In the genomic region with DNA sequence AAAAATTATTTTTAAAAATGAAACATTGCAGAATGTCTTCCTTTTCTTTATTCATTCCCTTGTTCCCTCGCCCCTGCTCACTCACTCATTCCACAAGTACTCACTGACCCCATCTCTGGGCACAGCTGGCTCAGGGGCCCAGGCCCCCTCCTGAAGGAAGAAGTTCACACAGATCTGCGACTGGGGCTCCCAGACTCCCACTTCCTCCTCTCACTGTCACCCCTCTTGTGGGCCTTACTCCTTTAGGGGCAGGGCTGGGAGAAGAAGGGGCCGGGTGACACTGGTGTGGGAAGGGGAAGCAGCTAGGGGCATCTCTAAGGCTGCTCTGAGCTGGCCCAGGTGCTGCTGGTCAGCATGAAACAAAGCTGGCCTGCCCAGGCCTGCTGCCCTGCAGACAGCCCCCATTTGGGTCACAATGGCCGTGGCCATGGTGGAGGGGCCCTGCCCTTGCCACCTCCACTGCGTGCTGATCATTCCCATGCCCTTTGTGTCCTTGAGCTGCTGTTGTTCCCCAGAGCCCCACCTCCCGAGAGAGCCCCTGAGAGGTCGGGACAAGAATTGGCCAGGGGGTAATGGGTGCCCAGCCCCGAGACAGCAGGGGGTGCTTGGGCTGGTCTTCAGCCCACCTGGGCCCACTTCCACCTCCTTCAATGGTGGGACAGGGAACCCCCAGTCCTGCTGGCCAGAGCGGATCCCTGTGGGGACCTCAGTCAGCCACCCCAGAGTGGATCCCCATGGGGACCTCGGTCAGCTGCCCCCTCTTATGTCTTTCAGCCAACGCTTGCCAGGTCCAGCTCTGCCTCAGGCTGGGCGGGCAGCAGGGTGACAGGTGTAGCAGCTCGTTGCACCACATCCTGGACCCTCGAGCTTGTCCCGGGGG, we compare ENCODE assay signal across 18 cellular contexts.
"Had no signal": no experiment of that assay in that cellular context is flagged by ENCODE, and none has a peak within 500 bp of the region (broad histone marks: within the 10 kb centered on the region; RNA-seq: fewer than 3 reads in every experiment).

No MANE protein-coding gene starts in this region.

- H3K9me3 Mint-ChIP-seq: activated B cell treated with CpG ODN at 0.5 μM for 24 hours; activated CD4-positive, alpha-beta T cell treated with anti-CD3 and anti-CD28 coated beads, Interleukin-2, amount 10 ng/mL, durations not matched to agents 24 days and 14 days; activated naive CD4-positive, alpha-beta T cell treated with anti-CD3 and anti-CD28 coated beads for 36 hours; activated naive CD8-positive, alpha-beta T cell treated with anti-CD3 and anti-CD28 coated beads for 36 hours had no signal

- H3K27ac ChIP-seq: KMS-11 had no signal

- H3K36me3 Mint-ChIP-seq: activated naive CD8-positive, alpha-beta T cell treated with anti-CD3 and anti-CD28 coated beads for 36 hours had no signal

- ATAC-seq: activated T-cell treated with anti-CD3 and anti-CD28 coated beads, Interleukin-2, amount 50 U/mL, for 4 hours; PC-3; T-helper 17 cell had no signal

- H3K27ac Mint-ChIP-seq: activated B cell treated with CpG ODN at 0.5 μM for 24 hours; activated CD4-positive, alpha-beta T cell treated with anti-CD3 and anti-CD28 coated beads, Interleukin-2, amount 10 ng/mL, durations not matched to agents 24 days and 14 days; activated naive CD4-positive, alpha-beta T cell treated with anti-CD3 and anti-CD28 coated beads for 36 hours; activated naive CD8-positive, alpha-beta T cell treated with anti-CD3 and anti-CD28 coated beads for 36 hours; T-helper 17 cell had no signal

- DNase-seq: activated B cell treated with CpG ODN at 0.5 μM for 24 hours; activated CD4-positive, alpha-beta T cell treated with anti-CD3 and anti-CD28 coated beads for 1 hour; activated CD4-positive, alpha-beta T cell treated with anti-CD3 and anti-CD28 coated beads, Interleukin-2, amount 10 ng/mL, durations not matched to agents 24 days and 14 days; activated CD4-positive, alpha-beta T cell treated with anti-CD3 and anti-CD28 coated beads, Interleukin-2, amount 50 U/mL, for 48 hours; activated effector memory CD4-positive, alpha-beta T cell treated with anti-CD3 and anti-CD28 coated beads, Interleukin-2, amount 50 U/mL, for 16 hours; activated naive CD4-positive, alpha-beta T cell treated with anti-CD3 and anti-CD28 coated beads for 36 hours; activated naive CD8-positive, alpha-beta T cell treated with anti-CD3 and anti-CD28 coated beads for 36 hours; activated T-cell treated with anti-CD3 and anti-CD28 coated beads, Interleukin-2, amount 50 U/mL, for 4 hours; MV-4-11; NCI-H1105 treated with DMSO at 0.1 percent for 48 hours; NCI-H1930; NCI-H2171; NCI-H69; PC-3; SIG-M5; T-helper 17 cell; T1000 had no signal
